Comparison of ENCODE assay signal across 10 cellular contexts in the genomic region with DNA sequence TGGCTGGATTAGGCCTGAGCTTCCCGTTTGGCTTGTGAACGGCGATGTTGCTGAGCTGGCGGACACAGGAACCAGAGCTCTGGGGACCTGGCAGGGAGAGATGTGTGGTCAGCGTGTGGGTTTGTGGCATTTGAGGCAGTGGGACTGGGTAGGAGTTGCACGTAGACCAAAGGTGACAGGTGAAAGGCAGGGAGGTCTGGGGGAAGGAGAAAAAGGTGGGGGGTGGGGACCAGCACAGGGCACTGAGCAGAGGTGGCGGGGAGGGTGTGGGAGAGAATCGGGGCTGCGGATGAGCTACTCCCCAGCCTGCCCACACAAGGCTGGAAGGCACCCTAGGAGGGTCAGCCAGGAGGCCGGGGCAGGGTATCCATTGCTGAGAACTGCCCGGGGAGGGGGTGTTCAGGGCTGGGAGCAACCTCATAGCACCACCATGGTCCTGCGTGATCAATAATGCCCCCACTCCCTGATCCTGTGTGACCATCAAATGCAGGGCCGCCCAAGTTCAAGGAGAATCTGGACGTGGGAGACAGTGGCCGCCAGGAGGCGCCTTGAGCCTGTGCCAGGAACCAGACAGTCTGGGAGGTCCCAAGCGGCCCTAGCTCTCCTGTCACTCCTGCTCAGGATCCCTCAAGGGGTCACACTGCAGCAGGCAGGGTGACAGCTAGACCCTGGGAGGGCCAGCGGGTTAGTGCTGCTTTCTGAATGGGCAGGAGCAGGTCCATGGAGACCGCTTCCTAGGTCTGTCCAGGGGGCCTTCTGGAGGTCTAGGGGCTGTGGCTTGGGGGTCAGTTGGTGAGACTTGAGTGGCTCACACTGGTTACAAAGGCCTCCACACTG. TPM values are rescaled to one million over a fixed set of nuclear protein-coding genes. Genes with fewer than 3 reads are reported as not detected.
DNase-seq lines count a peak whose midpoint lies in the region; ATAC-seq, FAIRE-seq and TF ChIP-seq lines count a peak whose summit lies in the region.
"Had no signal": no experiment of that assay in that cellular context is flagged by ENCODE, and none has a peak within 500 bp of the region (broad histone marks: within the 10 kb centered on the region; RNA-seq: fewer than 3 reads in every experiment).

No MANE protein-coding gene starts in this region.

- H3K79me2 ChIP-seq in HCT116 (ENCODE audit: insufficient read depth, low read length) = no peaks in the 10 kb centered on the region
- H3K79me2 ChIP-seq in PC-9 (ENCODE audit: low read depth) = no peaks in the 10 kb centered on the region
- H3K79me2 ChIP-seq in astrocyte (ENCODE audit: insufficient read depth, low read length) = no peaks in the 10 kb centered on the region

- no peak for TF ChIP-seq POLR2A in HCT116 (IDR thresholded peaks at IDR 0.05; ENCODE audit: borderline replicate concordance, extremely low read depth, insufficient read depth, insufficient read length)

- H3K27ac ChIP-seq in HCT116 (ENCODE audit: low read depth, low read length) = no peak overlapping the region
- H3K27ac ChIP-seq in PC-9 = no peak overlapping the region
- H3K27ac ChIP-seq in astrocyte (ENCODE audit: low read depth, low read length) = no peak overlapping the region

- H3K9ac ChIP-seq in HCT116 (ENCODE audit: low read length) (no peak overlapping the region), astrocyte (ENCODE audit: low read length) (no peak overlapping the region)

- DNase-seq in CD14-positive monocyte (ENCODE audit: low spot score) (no peak), HCT116 (ENCODE audit: low read depth, low spot score) (no peak), PC-9 (peak in 1 of 2 experiments; percentile 51), astrocyte (ENCODE audit: low read depth) (no peak), iPS-NIHi11 (ENCODE audit: low spot score) (peak; percentile 72)
- DNase-seq in stimulated activated CD8-positive, alpha-beta memory T cell treated with anti-CD3 and anti-CD28 coated beads, Interleukin-15, amount 100 ng/mL, for 48 hours (ENCODE audit: low read depth in 2 of 2) = peak; percentile 9 to 24

- H3K4me2 ChIP-seq in HCT116 (ENCODE audit: low read length) (peak overlapping the region; percentile 12), PC-9 (no peak overlapping the region), astrocyte (ENCODE audit: low read length) (no peak overlapping the region)

- H3K27me3 Mint-ChIP-seq in CD14-positive monocyte (ENCODE audit: low read depth in 3 of 3) = peaks cover 0 to 2% (median 0%) of the 10 kb centered on the region in 3 donors
- H3K27me3 Mint-ChIP-seq in astrocyte (ENCODE audit: low read depth, unreplicated experiment) = no peaks in the 10 kb centered on the region

- H2AFZ ChIP-seq in HCT116 (ENCODE audit: low read depth, low read length, poor library complexity, severe bottlenecking) (no peak overlapping the region), PC-9 (no peak overlapping the region), astrocyte (ENCODE audit: low read depth, low read length) (no peak overlapping the region)

- H3K9me2 ChIP-seq in HCT116 (ENCODE audit: insufficient read depth) (no peaks in the 10 kb centered on the region), PC-9 (ENCODE audit: insufficient read depth) (no peaks in the 10 kb centered on the region)

- POLR2A ChIA-PET in HCT116 (lab: Charles Lee) = interaction anchor here (1.1 to 1.5 kb wide), 2 partner anchors 10 to 12 kb away, joined by 5 read pairs; a partner anchor contains a TSS
- POLR2A ChIA-PET in PC-9 (lab: Charles Lee; ENCODE audit: unreplicated experiment) = no interaction called here

- H3K4me1 ChIP-seq in HCT116 (ENCODE audit: control insufficient read depth in 1 of 2, insufficient read depth in 2 of 2, low read length in 2 of 2) = peaks cover 3 to 7% of the 10 kb centered on the region in 2 experiments; a peak in 1 of 4 replicates
- H3K4me1 ChIP-seq in PC-9 (replicated peaks; ENCODE audit: insufficient read depth) = no peaks in the 10 kb centered on the region
- H3K4me1 ChIP-seq in astrocyte (ENCODE audit: insufficient read depth, low read length) = no peaks in the 10 kb centered on the region

- BruUV-seq in HCT116 (replicated peaks; lab: Mats Ljungman, UMichigan) (no TSS peak), PC-9 (replicated peaks; lab: Mats Ljungman, UMichigan) (no TSS peak)

- H3K4me1 Mint-ChIP-seq in CD14-positive monocyte (no peaks in the 10 kb centered on the region), astrocyte (ENCODE audit: low read depth, unreplicated experiment) (peaks cover 7% of the 10 kb centered on the region)

- H3K9me3 ChIP-seq in HCT116 (ENCODE audit: control insufficient read depth in 1 of 2, insufficient read depth in 1 of 2, low read depth in 1 of 2, low read length in 2 of 2) = no peaks in the 10 kb centered on the region
- no peaks in the 10 kb centered on the region for H3K9me3 ChIP-seq in PC-9 (ENCODE audit: insufficient read depth, low read depth)
- no peaks in the 10 kb centered on the region for H3K9me3 ChIP-seq in astrocyte (ENCODE audit: insufficient read depth, low read depth, low read length)

- H3K9me3 Mint-ChIP-seq in CD14-positive monocyte (no peaks in the 10 kb centered on the region), astrocyte (ENCODE audit: unreplicated experiment) (peaks cover 4% of the 10 kb centered on the region)

- ATAC-seq in HCT116 = peak; percentile 88
- no peak for ATAC-seq in HG03571 (IDR thresholded peaks at IDR 0.05; ENCODE audit: unreplicated experiment)
- no peak for ATAC-seq in GM19035 (IDR thresholded peaks at IDR 0.05; ENCODE audit: unreplicated experiment)

- TF ChIP-seq CTCF in CD14-positive monocyte (IDR thresholded peaks at IDR 0.05) (peak; percentile 64), HCT116 (IDR thresholded peaks at IDR 0.05 in 2 of 3, conservative IDR thresholded peaks at IDR 0.05 in 1 of 3; ENCODE audit: borderline replicate concordance in 1 of 3, insufficient read depth in 1 of 3, low read depth in 2 of 3, low read length in 2 of 3) (peak; percentile 71 to 91 (median 89)), PC-9 (conservative IDR thresholded peaks at IDR 0.05) (peak; percentile 91), astrocyte (IDR thresholded peaks at IDR 0.05; ENCODE audit: insufficient read depth, low read depth, low read length) (peak; percentile 55)

- no peak for FAIRE-seq in astrocyte (lab: Jason Lieb, UNC)
- FAIRE-seq: islet of Langerhans had no signal

- RAD21 ChIA-PET in HCT116 (lab: Charles Lee; ENCODE audit: low non-redundant PET in 1 of 2, low total read pairs in 2 of 2, uncharacterized antibody in 2 of 2, unreplicated experiment in 2 of 2) = no interaction called here

- H3K4me3 ChIP-seq in HCT116 (replicated peaks in 1 of 2; ENCODE audit: low read depth in 1 of 2, low read length in 2 of 2) = no peak overlapping the region
- no peak overlapping the region for H3K4me3 ChIP-seq in PC-9
- H3K4me3 ChIP-seq in astrocyte (ENCODE audit: insufficient read depth, low read depth, low read length) = no peak overlapping the region

- peak; percentile 82 for TF ChIP-seq RAD21 in HCT116 (IDR thresholded peaks at IDR 0.05; ENCODE audit: low read depth)

- H3K27ac Mint-ChIP-seq in CD14-positive monocyte (peak overlapping the region in 1 of 7 donors; percentile 76), astrocyte (ENCODE audit: unreplicated experiment) (peak overlapping the region; percentile 91)

- no peaks in the 10 kb centered on the region for H3K36me3 Mint-ChIP-seq in CD14-positive monocyte
- peaks cover 2% of the 10 kb centered on the region for H3K36me3 Mint-ChIP-seq in astrocyte (ENCODE audit: low read depth, unreplicated experiment)

- intact Hi-C loops in CD14-positive monocyte (cut with micrococcal nuclease) = no loop called here
- intact Hi-C loops in HCT116 (cut with micrococcal nuclease) = loop anchor here (1.0 kb wide), 1 partner anchor 23 kb away; no protein-coding TSS in a partner anchor
- intact Hi-C loops in PC-9 (cut with micrococcal nuclease; ENCODE audit: unreplicated experiment) = loop anchor here (1.0 kb wide), 1 partner anchor 98 kb away; no protein-coding TSS in a partner anchor

- H3K36me3 ChIP-seq in HCT116 (ENCODE audit: control insufficient read depth in 1 of 2, insufficient read depth in 2 of 2, low read length in 2 of 2) (no peaks in the 10 kb centered on the region), PC-9 (ENCODE audit: low read depth) (no peaks in the 10 kb centered on the region), astrocyte (ENCODE audit: insufficient read depth, low read length) (no peaks in the 10 kb centered on the region)

- no peaks in the 10 kb centered on the region for H3K27me3 ChIP-seq in HCT116 (ENCODE audit: insufficient read depth, low read length)
- no peaks in the 10 kb centered on the region for H3K27me3 ChIP-seq in PC-9 (ENCODE audit: insufficient read depth, low read depth)
- H3K27me3 ChIP-seq in astrocyte (ENCODE audit: insufficient read depth, low read length) = peaks cover 6% of the 10 kb centered on the region

- H4K20me1 ChIP-seq in HCT116 (ENCODE audit: insufficient read depth) (no peaks in the 10 kb centered on the region), PC-9 (ENCODE audit: insufficient read depth) (0 out of 2 replicates have a peak, but pooled peaks cover 3% of the 10 kb centered on the region), astrocyte (ENCODE audit: insufficient read depth, low read length) (peaks cover 2% of the 10 kb centered on the region)

- H3F3A ChIP-seq in PC-9 (ENCODE audit: insufficient read depth, low read depth) = peaks cover 45% of the 10 kb centered on the region

- CTCF ChIA-PET in HCT116 (lab: Charles Lee) = interaction anchor here (0.6 to 2.7 kb wide), 13 partner anchors 9 to 103 kb away, joined by 3 to 16 read pairs (median 4); a partner anchor contains a TSS
- CTCF ChIA-PET in PC-9 (lab: Charles Lee) = interaction anchor here (0.7 kb wide), 2 partner anchors 98 to 180 kb away, joined by 3 read pairs; no protein-coding TSS in a partner anchor

- no peak overlapping the region for H3K4me3 Mint-ChIP-seq in CD14-positive monocyte
- H3K4me3 Mint-ChIP-seq in astrocyte (ENCODE audit: unreplicated experiment) = no peak overlapping the region

RNA-seq across cellular contexts. Expression of a gene that starts 12.8 kb away (rescaled TPM):
- 100 to 1,000 TPM; 171 to 204 TPM for polyA plus RNA-seq in CD14-positive monocyte
- total RNA-seq in HCT116 (2021; ENCODE audit: unreplicated experiment) (181 TPM), PC-9 (2021) (186 TPM in 2 replicates), astrocyte (257 and 279 TPM in 2 replicates)
- polyA plus RNA-seq in HCT116 (2012) = 177 and 232 TPM in 2 replicates

RNA-seq across cellular contexts. Expression of a gene that starts 20.4 kb away (rescaled TPM):
- polyA plus RNA-seq in CD14-positive monocyte = 10 to 100 TPM; 47.5 to 70.4 TPM
- total RNA-seq in HCT116 (2021; ENCODE audit: unreplicated experiment) (322 TPM), PC-9 (2021) (225 and 296 TPM in 2 replicates), astrocyte (79.4 and 89.9 TPM in 2 replicates)
- polyA plus RNA-seq in HCT116 (2012) = 333 and 353 TPM in 2 replicates

RNA-seq across cellular contexts. Expression of a gene that starts 38.6 kb away (rescaled TPM):
- polyA plus RNA-seq in CD14-positive monocyte = not detected
- total RNA-seq in HCT116 (2021; ENCODE audit: unreplicated experiment) (not detected), PC-9 (2021) (not detected in 2 replicates), astrocyte (not detected in 2 replicates)
- not detected in 2 replicates for polyA plus RNA-seq in HCT116 (2012)
- total RNA-seq: HT1080 had no signal

RNA-seq across cellular contexts. Expression of a gene that starts 52.5 kb away (rescaled TPM):
- not detected for polyA plus RNA-seq in CD14-positive monocyte
- total RNA-seq in HCT116 (2021; ENCODE audit: unreplicated experiment) (60.5 TPM), PC-9 (2021) (25.6 and 36.6 TPM in 2 replicates), astrocyte (159 and 170 TPM in 2 replicates)
- polyA plus RNA-seq in HCT116 (2012) = 66.6 and 71.3 TPM in 2 replicates

RNA-seq across cellular contexts. Expression of a gene that starts 56.0 kb away (rescaled TPM):
- polyA plus RNA-seq in CD14-positive monocyte = not detected
- not detected for total RNA-seq in HCT116 (2021; ENCODE audit: unreplicated experiment)
- polyA plus RNA-seq in HCT116 (2012) = not detected in 2 replicates
- total RNA-seq in PC-9 (2021) = not detected in 2 replicates
- not detected in 2 replicates for total RNA-seq in astrocyte
- total RNA-seq: HT1080 had no signal

Comparison
In these comparisons a context has a peak if more than half of its experiments do, and no peak if none do; other contexts are left out.
1. DNase-seq: peak in iPS-NIHi11 (single experiment) and stimulated activated CD8-positive, alpha-beta memory T cell treated with anti-CD3 and anti-CD28 coated beads, Interleukin-15, amount 100 ng/mL, for 48 hours (2 of 2); none in CD14-positive monocyte (single experiment), HCT116 (single experiment) and astrocyte (single experiment).
2. intact Hi-C loops: an anchor here in HCT116 (1.0 kb wide) and PC-9 (1.0 kb wide); none called in CD14-positive monocyte.
3. Peak in every context shown above with its lines, with median percentiles within 50 percentile points of each other: CTCF ChIP-seq.